Comparison of ENCODE assay signal across 1 cellular context in genomic region chr3:131224886-131225550, GRCh38.
TF ChIP-seq lines count a peak whose summit lies in the region.

No MANE protein-coding gene starts in this region.

TF ChIP-seq in IMR-90, 13 proteins besides CTCF, POLR2A, EP300 and RAD21:
- TF ChIP-seq CHD1 (IDR thresholded peaks at IDR 0.05; ENCODE audit: low read depth, low read length) (no peak), SMC3 (IDR thresholded peaks at IDR 0.05; ENCODE audit: low read depth, low read length) (no peak), CEBPB (IDR thresholded peaks at IDR 0.05; ENCODE audit: low read depth, low read length) (no peak)
